ENCODE assay signal across 15 cellular contexts in the genomic region with DNA sequence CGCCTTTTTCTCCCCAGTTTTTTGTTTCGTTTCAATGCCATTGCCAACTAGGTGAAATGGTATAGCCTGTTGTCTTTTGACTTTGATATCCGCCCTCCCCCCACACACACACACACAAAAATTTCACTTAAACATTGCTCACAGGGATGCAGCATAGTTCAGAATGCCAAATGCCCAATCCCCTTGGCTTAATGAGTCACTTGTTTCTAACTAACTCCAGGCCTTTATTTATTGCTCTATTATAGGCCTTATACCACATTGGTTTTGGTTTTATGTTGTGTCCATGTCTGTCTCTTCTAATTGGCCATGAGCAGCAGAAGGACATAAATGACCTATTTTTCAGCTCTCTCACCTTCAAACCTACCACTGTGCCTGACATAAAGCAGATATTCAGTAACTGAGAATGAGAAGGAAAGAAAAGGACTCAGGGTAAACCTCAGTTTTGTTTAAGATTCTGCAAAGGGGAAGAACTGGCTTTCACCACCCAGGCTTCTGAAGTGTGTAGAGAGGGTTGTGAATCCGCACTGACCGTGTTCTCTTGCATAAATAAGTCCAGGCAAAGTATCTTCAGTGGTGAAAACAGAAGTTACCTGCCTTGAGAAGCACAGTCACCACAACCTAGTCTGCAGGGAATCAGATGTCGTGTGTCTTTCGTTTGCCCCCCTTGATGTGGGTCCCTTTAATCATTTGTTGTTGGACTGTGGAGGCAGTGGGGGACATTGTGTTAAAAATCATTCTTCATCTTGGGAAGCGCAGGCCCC.
DNase-seq lines count a peak whose midpoint lies in the region; ATAC-seq, FAIRE-seq and TF ChIP-seq lines count a peak whose summit lies in the region.
"Had no signal": no experiment of that assay in that cellular context is flagged by ENCODE, and none has a peak within 500 bp of the region (broad histone marks: within the 10 kb centered on the region; RNA-seq: fewer than 3 reads in every experiment).

No MANE protein-coding gene starts in this region.

- intact Hi-C loops in natural killer cell (cut with micrococcal nuclease) (no loop called here), left ventricle myocardium inferior (cut with micrococcal nuclease) (no loop called here)

- TF ChIP-seq POLR2A in gastroesophageal sphincter (IDR thresholded peaks at IDR 0.05): no peak

- H3K36me3 ChIP-seq in CD4-positive, CD25-positive, alpha-beta regulatory T cell (ENCODE audit: control insufficient read depth, insufficient read depth, low read length): no peaks in the 10 kb centered on the region
- H3K36me3 ChIP-seq in gastroesophageal sphincter (no peaks in the 10 kb centered on the region), left ventricle myocardium inferior (no peaks in the 10 kb centered on the region)

- no peak for DNase-seq in CD4-positive, CD25-positive, alpha-beta regulatory T cell
- DNase-seq in GM19239 (ENCODE audit: insufficient read length, low spot score) (no peak), natural killer cell (no peak), dermis blood vessel endothelial cell (no peak), NCI-H128 (lab: John Stamatoyannopoulos, UW; ENCODE audit: unreplicated experiment) (no peak), left ventricle myocardium inferior (no peak)
- DNase-seq in activated CD8-positive, alpha-beta T cell treated with anti-CD3 and anti-CD28 coated beads, Interleukin-2, amount 10 ng/mL, durations not matched to agents 7 days and 5 days: no peak
- DNase-seq: activated CD4-positive, alpha-beta T cell treated with anti-CD3 and anti-CD28 coated beads, Interleukin-2, amount 10 ng/mL, durations not matched to agents 7 days and 5 days; GF-D8; glutamatergic neuron; NCI-H2029 treated with DMSO at 0.1 percent for 48 hours; NCI-H526 had no signal

- H3K36me3 Mint-ChIP-seq in CD4-positive, CD25-positive, alpha-beta regulatory T cell: no peaks in the 10 kb centered on the region
- peaks cover 15% of the 10 kb centered on the region for H3K36me3 Mint-ChIP-seq in activated CD8-positive, alpha-beta T cell treated with anti-CD3 and anti-CD28 coated beads, Interleukin-2, amount 10 ng/mL, durations not matched to agents 7 days and 5 days (ENCODE audit: low read depth)
- no peaks in the 10 kb centered on the region for H3K36me3 Mint-ChIP-seq in natural killer cell

- H3K27me3 Mint-ChIP-seq in CD4-positive, CD25-positive, alpha-beta regulatory T cell: no peaks in the 10 kb centered on the region
- H3K27me3 Mint-ChIP-seq in activated CD8-positive, alpha-beta T cell treated with anti-CD3 and anti-CD28 coated beads, Interleukin-2, amount 10 ng/mL, durations not matched to agents 7 days and 5 days (ENCODE audit: low read depth): no peaks in the 10 kb centered on the region
- no peaks in the 10 kb centered on the region for H3K27me3 Mint-ChIP-seq in natural killer cell (ENCODE audit: low read depth in 2 of 2)
- H3K27me3 Mint-ChIP-seq: activated CD4-positive, alpha-beta T cell treated with anti-CD3 and anti-CD28 coated beads, Interleukin-2, amount 10 ng/mL, durations not matched to agents 7 days and 5 days; dendritic cell treated with granulocyte-macrophage colony-stimulating factor and Interleukin-4, amounts not matched to agents 40 ng/mL and 50 ng/mL, for 4 days had no signal

- TF ChIP-seq CTCF in natural killer cell (IDR thresholded peaks at IDR 0.05): no peak
- TF ChIP-seq CTCF in gastroesophageal sphincter (IDR thresholded peaks at IDR 0.05): no peak
- no peak for TF ChIP-seq CTCF in left ventricle myocardium inferior (IDR thresholded peaks at IDR 0.05; ENCODE audit: borderline replicate concordance)

- H3K27me3 ChIP-seq in CD4-positive, CD25-positive, alpha-beta regulatory T cell (ENCODE audit: control insufficient read depth, insufficient read depth, low read length): no peaks in the 10 kb centered on the region
- H3K27me3 ChIP-seq in gastroesophageal sphincter (no peaks in the 10 kb centered on the region), left ventricle myocardium inferior (ENCODE audit: low read depth) (no peaks in the 10 kb centered on the region)

- H3K9me3 ChIP-seq in CD4-positive, CD25-positive, alpha-beta regulatory T cell (ENCODE audit: control insufficient read depth in 2 of 2, low read length in 2 of 2): no peaks in the 10 kb centered on the region
- no peaks in the 10 kb centered on the region for H3K9me3 ChIP-seq in gastroesophageal sphincter
- H3K9me3 ChIP-seq in left ventricle myocardium inferior (replicated peaks): no peaks in the 10 kb centered on the region

- no peak for ATAC-seq in CD4-positive, CD25-positive, alpha-beta regulatory T cell (ENCODE audit: low read depth in 2 of 2)
- ATAC-seq in activated CD8-positive, alpha-beta T cell treated with anti-CD3 and anti-CD28 coated beads, Interleukin-2, amount 10 ng/mL, durations not matched to agents 7 days and 5 days: peak; percentile 44
- ATAC-seq in natural killer cell (peak in 2 of 3 donors; percentile 30 to 63), gastroesophageal sphincter (no peak)

- WGBS in gastroesophageal sphincter (ENCODE audit: low coverage in 1 of 2), 2 donors: 95 to 96% methylated on average over 8 of the region's 8 CpGs

- no peak for TF ChIP-seq EP300 in gastroesophageal sphincter (IDR thresholded peaks at IDR 0.05)

- POLR2A ChIA-PET in activated CD8-positive, alpha-beta T cell treated with anti-CD3 and anti-CD28 coated beads, Interleukin-2, amount 10 ng/mL, durations not matched to agents 7 days and 5 days (lab: Charles Lee): interaction anchor here (0.6 to 19.5 kb wide), 4 partner anchors 8 to 49 kb away, joined by 5 to 1291 read pairs (median 33); no protein-coding TSS in a partner anchor

- peak; percentile 80 for FAIRE-seq in GM19239 (lab: Jason Lieb, UNC)

- no peak overlapping the region for H3K27ac ChIP-seq in CD4-positive, CD25-positive, alpha-beta regulatory T cell (ENCODE audit: insufficient read depth, low read length, poor library complexity, severe bottlenecking)
- no peak overlapping the region for H3K27ac ChIP-seq in gastroesophageal sphincter
- no peak overlapping the region for H3K27ac ChIP-seq in left ventricle myocardium inferior (replicated peaks)

- H3K27ac Mint-ChIP-seq in CD4-positive, CD25-positive, alpha-beta regulatory T cell: peak overlapping the region in 2 of 3 donors; percentile 63 to 87
- peak overlapping the region; percentile 48 for H3K27ac Mint-ChIP-seq in activated CD8-positive, alpha-beta T cell treated with anti-CD3 and anti-CD28 coated beads, Interleukin-2, amount 10 ng/mL, durations not matched to agents 7 days and 5 days
- peak overlapping the region; percentile 65 to 85 for H3K27ac Mint-ChIP-seq in natural killer cell
- H3K27ac Mint-ChIP-seq: dendritic cell treated with granulocyte-macrophage colony-stimulating factor and Interleukin-4, amounts not matched to agents 40 ng/mL and 50 ng/mL, for 4 days had no signal

- H3K4me3 ChIP-seq in CD4-positive, CD25-positive, alpha-beta regulatory T cell (ENCODE audit: low read depth, low read length): no peak overlapping the region
- H3K4me3 ChIP-seq in gastroesophageal sphincter (no peak overlapping the region), left ventricle myocardium inferior (no peak overlapping the region)
- H3K4me3 ChIP-seq: lung had no signal

- peaks cover 0 to 3% (median 0%) of the 10 kb centered on the region in 7 donors for H3K9me3 Mint-ChIP-seq in CD4-positive, CD25-positive, alpha-beta regulatory T cell
- H3K9me3 Mint-ChIP-seq in activated CD8-positive, alpha-beta T cell treated with anti-CD3 and anti-CD28 coated beads, Interleukin-2, amount 10 ng/mL, durations not matched to agents 7 days and 5 days (ENCODE audit: insufficient read depth): peaks cover 3% of the 10 kb centered on the region
- no peaks in the 10 kb centered on the region for H3K9me3 Mint-ChIP-seq in natural killer cell
- H3K9me3 Mint-ChIP-seq: dendritic cell treated with granulocyte-macrophage colony-stimulating factor and Interleukin-4, amounts not matched to agents 40 ng/mL and 50 ng/mL, for 4 days had no signal

- peaks cover 22 to 93% (median 59%) of the 10 kb centered on the region in 4 donors for H3K4me1 Mint-ChIP-seq in CD4-positive, CD25-positive, alpha-beta regulatory T cell
- peaks cover 84% of the 10 kb centered on the region for H3K4me1 Mint-ChIP-seq in activated CD8-positive, alpha-beta T cell treated with anti-CD3 and anti-CD28 coated beads, Interleukin-2, amount 10 ng/mL, durations not matched to agents 7 days and 5 days (ENCODE audit: low read depth)
- peaks cover 64 to 73% of the 10 kb centered on the region in 2 donors for H3K4me1 Mint-ChIP-seq in natural killer cell

- CTCF ChIA-PET in activated CD8-positive, alpha-beta T cell treated with anti-CD3 and anti-CD28 coated beads, Interleukin-2, amount 10 ng/mL, durations not matched to agents 7 days and 5 days (lab: Charles Lee): interaction anchor here (1.0 to 1.3 kb wide), 2 partner anchors 12 to 44 kb away, joined by 3 to 4 read pairs; no protein-coding TSS in a partner anchor

- peaks cover 39% of the 10 kb centered on the region for H3K4me1 ChIP-seq in CD4-positive, CD25-positive, alpha-beta regulatory T cell (ENCODE audit: control insufficient read depth, insufficient read depth, low read length, poor library complexity, severe bottlenecking)
- H3K4me1 ChIP-seq in gastroesophageal sphincter (peaks cover 3 to 78% (median 20%) of the 10 kb centered on the region in 3 donors), left ventricle myocardium inferior (peaks cover 83% of the 10 kb centered on the region)

- peak overlapping the region in 1 of 4 donors; percentile 63 for H3K4me3 Mint-ChIP-seq in CD4-positive, CD25-positive, alpha-beta regulatory T cell
- H3K4me3 Mint-ChIP-seq in activated CD8-positive, alpha-beta T cell treated with anti-CD3 and anti-CD28 coated beads, Interleukin-2, amount 10 ng/mL, durations not matched to agents 7 days and 5 days: no peak overlapping the region
- peak overlapping the region; percentile 65 for H3K4me3 Mint-ChIP-seq in natural killer cell
- H3K4me3 Mint-ChIP-seq: activated CD4-positive, alpha-beta T cell treated with anti-CD3 and anti-CD28 coated beads, Interleukin-2, amount 10 ng/mL, durations not matched to agents 7 days and 5 days; dendritic cell treated with granulocyte-macrophage colony-stimulating factor and Interleukin-4, amounts not matched to agents 40 ng/mL and 50 ng/mL, for 4 days had no signal

Comparison
In these comparisons a context has a peak if more than half of its experiments do, and no peak if none do; other contexts are left out.
1. ATAC-seq: peak in activated CD8-positive, alpha-beta T cell treated with anti-CD3 and anti-CD28 coated beads, Interleukin-2, amount 10 ng/mL, durations not matched to agents 7 days and 5 days (single experiment) and natural killer cell (2 of 3); none in CD4-positive, CD25-positive, alpha-beta regulatory T cell (0 of 2) and gastroesophageal sphincter (single experiment).
2. Peak in every context shown above with its lines, with median percentiles within 50 percentile points of each other: H3K27ac Mint-ChIP-seq.